8 cellular contexts compared by ENCODE assay signal in genomic region chr3:125916376-125916978, GRCh38. TPM values are rescaled to one million over a fixed set of nuclear protein-coding genes. Genes with fewer than 3 reads are reported as not detected.
A peak's percentile ranks its signal among the peaks of the same experiment; 100 is the strongest.
DNase-seq lines count a peak whose midpoint lies in the region; ATAC-seq and TF ChIP-seq lines count a peak whose summit lies in the region.

No MANE protein-coding gene starts in this region.

- H3K27me3 ChIP-seq in HCT116 (ENCODE audit: insufficient read depth, low read length) (no peaks in the 10 kb centered on the region), ovary (no peaks in the 10 kb centered on the region), vagina (no peaks in the 10 kb centered on the region)

- WGBS in ovary, 3 donors = 0 to 1% (median 1%) methylated on average over 17 to 58 of the region's 58 CpGs

- RAD21 ChIA-PET in HCT116 (lab: Charles Lee; ENCODE audit: low non-redundant PET in 1 of 2, low total read pairs in 2 of 2, uncharacterized antibody in 2 of 2, unreplicated experiment in 2 of 2) = no interaction called here

- peak; percentile 79 for DNase-seq in HCT116 (ENCODE audit: low read depth, low spot score)
- peak; percentile 90 for DNase-seq in M059J (ENCODE audit: low read depth)
- peak; percentile 95 for DNase-seq in RPMI8226
- peak; percentile 94 for DNase-seq in activated naive CD8-positive, alpha-beta T cell treated with anti-CD3 and anti-CD28 coated beads, Interleukin-2, amount 50 U/mL, for 16 hours (ENCODE audit: low read depth, low spot score)
- no peak for DNase-seq in Right ventricle myocardium inferior (ENCODE audit: missing footprints)
- peak in 3 of 5 donors; percentile 99 to 100 (median 99) for DNase-seq in ovary
- peak; percentile 98 for DNase-seq in vagina (ENCODE audit: extremely low spot score in 2 of 2)

- H3K4me2 ChIP-seq in HCT116 (ENCODE audit: low read length) = peak overlapping the region; percentile 84

- H3K4me1 ChIP-seq in HCT116 (ENCODE audit: control insufficient read depth in 1 of 2, insufficient read depth in 2 of 2, low read length in 2 of 2) (peaks cover 8 to 28% of the 10 kb centered on the region in 2 experiments), ovary (ENCODE audit: insufficient read depth) (no peaks in the 10 kb centered on the region), vagina (peaks cover 16% of the 10 kb centered on the region)

- H2AFZ ChIP-seq in HCT116 (ENCODE audit: low read depth, low read length, poor library complexity, severe bottlenecking) = no peak overlapping the region

- no TSS peak for BruUV-seq in HCT116 (replicated peaks; lab: Mats Ljungman, UMichigan)

- CTCF ChIA-PET in HCT116 (lab: Charles Lee) = interaction anchor here (0.6 to 0.9 kb wide), 2 partner anchors 150 kb away, joined by 3 to 5 read pairs; no protein-coding TSS in a partner anchor

- H3K4me3 ChIP-seq in HCT116 (replicated peaks in 1 of 2; ENCODE audit: low read depth in 1 of 2, low read length in 2 of 2) (peak overlapping the region; percentile 70 to 80), ovary (peak overlapping the region; percentile 64), vagina (peak overlapping the region; percentile 58 to 76)

- TF ChIP-seq RAD21 in HCT116 (IDR thresholded peaks at IDR 0.05; ENCODE audit: low read depth) = peak; percentile 61

- TF ChIP-seq POLR2A in HCT116 (IDR thresholded peaks at IDR 0.05; ENCODE audit: borderline replicate concordance, extremely low read depth, insufficient read depth, insufficient read length) (no peak), ovary (IDR thresholded peaks at IDR 0.05) (peak; percentile 12), vagina (IDR thresholded peaks at IDR 0.05) (no peak)

- no peaks in the 10 kb centered on the region for H3K79me2 ChIP-seq in HCT116 (ENCODE audit: insufficient read depth, low read length)

- H3K27ac ChIP-seq in HCT116 (ENCODE audit: low read depth, low read length) (peak overlapping the region; percentile 86), ovary (peak overlapping the region in 1 of 2 donors; percentile 95), vagina (peak overlapping the region; percentile 65)

- POLR2A ChIA-PET in HCT116 (lab: Charles Lee) = interaction anchor here (0.6 kb wide), 1 partner anchor 321 kb away, joined by 3 read pairs; no protein-coding TSS in a partner anchor

- no peaks in the 10 kb centered on the region for H3K9me3 ChIP-seq in HCT116 (ENCODE audit: control insufficient read depth in 1 of 2, insufficient read depth in 1 of 2, low read depth in 1 of 2, low read length in 2 of 2)
- no peaks in the 10 kb centered on the region for H3K9me3 ChIP-seq in ovary
- H3K9me3 ChIP-seq in vagina = no peaks in the 10 kb centered on the region

- H3K36me3 ChIP-seq in HCT116 (ENCODE audit: control insufficient read depth in 1 of 2, insufficient read depth in 2 of 2, low read length in 2 of 2) = no peaks in the 10 kb centered on the region
- H3K36me3 ChIP-seq in ovary = no peaks in the 10 kb centered on the region
- H3K36me3 ChIP-seq in vagina = no peaks in the 10 kb centered on the region

- peak; percentile 87 for ATAC-seq in HCT116
- ATAC-seq in Right ventricle myocardium inferior = peak; percentile 98

- no peak for TF ChIP-seq EP300 in ovary (IDR thresholded peaks at IDR 0.05)

- H4K20me1 ChIP-seq in HCT116 (ENCODE audit: insufficient read depth) = no peaks in the 10 kb centered on the region

- H3K9ac ChIP-seq in HCT116 (ENCODE audit: low read length) = peak overlapping the region; percentile 94

- no peaks in the 10 kb centered on the region for H3K9me2 ChIP-seq in HCT116 (ENCODE audit: insufficient read depth)

- TF ChIP-seq CTCF in GM12872 (IDR thresholded peaks at IDR 0.05; ENCODE audit: insufficient read depth, low read depth, low read length) (peak; percentile 33; the same call in 1 of the 3 replicates), HCT116 (IDR thresholded peaks at IDR 0.05 in 2 of 3, conservative IDR thresholded peaks at IDR 0.05 in 1 of 3; ENCODE audit: borderline replicate concordance in 1 of 3, insufficient read depth in 1 of 3, low read depth in 2 of 3, low read length in 2 of 3) (peak in 2 of 3 experiments; percentile 6 to 28; a peak in 1 of 6 replicates), ovary (IDR thresholded peaks at IDR 0.05) (peak in 1 of 3 donors; percentile 20), vagina (IDR thresholded peaks at IDR 0.05) (no peak)

- intact Hi-C loops in HCT116 (cut with micrococcal nuclease) = no loop called here
- intact Hi-C loops in Right ventricle myocardium inferior (cut with DNase I) = loop anchor here (5.0 kb wide), 1 partner anchor 149 kb away; no protein-coding TSS in a partner anchor
- intact Hi-C loops in ovary (cut with DNase I) = loop anchor here in 1 of 4 donors (10.0 kb wide), 1 partner anchor 152 kb away; no protein-coding TSS in a partner anchor
- intact Hi-C loops in vagina (cut with DNase I) = no loop called here

TF ChIP-seq in HCT116, 20 proteins besides CTCF, POLR2A, EP300 and RAD21 (continues in another document):
- TF ChIP-seq EGR1 (IDR thresholded peaks at IDR 0.05; ENCODE audit: low read depth) (peak; percentile 90), ZNF274 (IDR thresholded peaks at IDR 0.05; ENCODE audit: low read depth, low read length) (no peak), EZH2 (IDR thresholded peaks at IDR 0.05) (no peak), SIN3A (IDR thresholded peaks at IDR 0.05; ENCODE audit: low read depth) (peak; percentile 57; the same call in 1 of the 2 replicates), ZBTB33 (IDR thresholded peaks at IDR 0.05; ENCODE audit: extremely low read depth, insufficient replicate concordance, low read length) (no peak), ATF3 (IDR thresholded peaks at IDR 0.05) (no peak), SP1 (IDR thresholded peaks at IDR 0.05; ENCODE audit: low read depth) (peak; percentile 34; the same call in 1 of the 2 replicates), CBX3 (IDR thresholded peaks at IDR 0.05; ENCODE audit: low read depth) (no peak), REST (IDR thresholded peaks at IDR 0.05; ENCODE audit: low read depth) (no peak), EZH2phosphoT487 (IDR thresholded peaks at IDR 0.05; ENCODE audit: borderline replicate concordance) (no peak), CEBPB (IDR thresholded peaks at IDR 0.05; ENCODE audit: low read depth) (no peak), POLR2AphosphoS5 (IDR thresholded peaks at IDR 0.05; ENCODE audit: low read depth, low read length) (peak; percentile 73), JUND (IDR thresholded peaks at IDR 0.05) (no peak), ELF1 (IDR thresholded peaks at IDR 0.05; ENCODE audit: borderline replicate concordance, low read depth) (no peak), MAX (IDR thresholded peaks at IDR 0.05) (peak; percentile 55; the same call in 1 of the 2 replicates), FOSL1 (IDR thresholded peaks at IDR 0.05; ENCODE audit: low read depth) (no peak), ZFX (IDR thresholded peaks at IDR 0.05) (no peak), TCF7L2 (IDR thresholded peaks at IDR 0.05; ENCODE audit: borderline replicate concordance, extremely low read depth, insufficient read depth, insufficient read length) (no peak)

RNA-seq across cellular contexts. Expression of gene ROPN1B, which starts 52.5 kb away (rescaled TPM):
- 2.2 TPM for total RNA-seq in HCT116 (2021; ENCODE audit: unreplicated experiment)
- 1.3 and 1.4 TPM in 2 replicates for polyA plus RNA-seq in HCT116 (2012)
- total RNA-seq in M059J (2014; rRNA removed; shearing (Covaris generic)) = 0.15 and 8.8 TPM in 2 replicates
- total RNA-seq in Right ventricle myocardium inferior = 4.6 TPM
- total RNA-seq in ovary = under 1 TPM in 1 of 7 donors, not detected in 6; 0.23 TPM
- not detected for polyA plus RNA-seq in ovary
- total RNA-seq in vagina = not detected

Comparison
In these comparisons a context has a peak if more than half of its experiments do, and no peak if none do; other contexts are left out.
1. CTCF ChIP-seq: peak in GM12872 (single experiment) and HCT116 (2 of 3); none in vagina (0 of 3).
2. Peak in every context shown above with its lines, with median percentiles within 50 percentile points of each other: H3K4me3 ChIP-seq.